ENCODE assay signal across 27 cellular contexts in the genomic region with DNA sequence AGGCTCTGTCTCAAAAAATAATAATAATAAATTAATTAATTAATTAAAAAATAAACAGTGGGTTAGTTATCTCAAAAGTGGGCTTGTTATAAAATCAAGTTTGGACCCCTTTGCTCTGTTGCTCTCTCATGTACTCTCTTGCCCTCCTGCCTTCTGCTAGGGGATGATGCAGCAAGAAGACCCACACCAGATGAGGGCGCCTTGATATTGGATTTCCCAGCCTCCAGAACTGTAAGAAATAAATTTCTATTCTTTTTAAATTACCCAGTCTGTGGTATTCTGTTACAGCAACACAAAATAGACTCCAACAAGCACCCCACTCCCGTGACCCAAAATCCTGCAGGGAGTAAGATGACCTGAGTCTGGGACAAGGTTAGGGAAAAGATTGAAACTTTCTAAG.
"Had no signal": no experiment of that assay in that cellular context is flagged by ENCODE, and none has a peak within 500 bp of the region (broad histone marks: within the 10 kb centered on the region; RNA-seq: fewer than 3 reads in every experiment).

No MANE protein-coding gene starts in this region.

- H3K36me3 Mint-ChIP-seq: neural progenitor cell had no signal

- DNase-seq: activated CD4-positive, alpha-beta T cell treated with anti-CD3 and anti-CD28 coated beads, Interleukin-2, amount 50 U/mL, for 1 hour; activated CD8-positive, alpha-beta T cell treated with anti-CD3 and anti-CD28 coated beads, Interleukin-2, amount 10 ng/mL, durations not matched to agents 7 days and 5 days; activated naive CD4-positive, alpha-beta T cell; activated T-cell treated with anti-CD3 and anti-CD28 coated beads, Interleukin-2, amount 50 U/mL, for 1 hour; adrenal gland; central memory CD4-positive, alpha-beta T cell; dermis blood vessel endothelial cell; effector memory CD4-positive, alpha-beta T cell; esophagus squamous epithelium; gastrocnemius medialis; hippocampal formation; kidney glomerular epithelial cell; left lung; naive thymus-derived CD4-positive, alpha-beta T cell; ovary; stimulated activated CD4-positive, alpha-beta T cell treated with anti-CD3 and anti-CD28 coated beads, Interleukin-12 subunit alpha, Interleukin-12 subunit beta, amount 100 ng/mL, for 4 hours; stimulated activated CD4-positive, alpha-beta T cell treated with anti-CD3 and anti-CD28 coated beads, Interleukin-4, amount 100 ng/mL, for 4 hours; stimulated activated naive CD8-positive, alpha-beta T cell treated with anti-CD3 and anti-CD28 coated beads, Interleukin-15, Interleukin-2, amounts not matched to agents 100 U/mL and 50 U/mL, for 24 hours; T-helper 17 cell; thyroid gland; upper lobe of right lung had no signal

- H3K27me3 Mint-ChIP-seq: activated naive CD8-positive, alpha-beta T cell; naive thymus-derived CD4-positive, alpha-beta T cell; T-helper 17 cell had no signal

- H3K4me3 Mint-ChIP-seq: activated CD8-positive, alpha-beta T cell treated with anti-CD3 and anti-CD28 coated beads, Interleukin-2, amount 10 ng/mL, durations not matched to agents 7 days and 5 days; T-helper 17 cell had no signal

- H3K9me3 Mint-ChIP-seq: neural progenitor cell had no signal

- ATAC-seq: activated CD4-positive, CD25-positive, alpha-beta regulatory T cell treated with anti-CD3 and anti-CD28 coated beads, Interleukin-2, amount 50 U/mL, for 24 hours; activated CD8-positive, alpha-beta T cell treated with anti-CD3 and anti-CD28 coated beads, Interleukin-2, amount 10 ng/mL, durations not matched to agents 7 days and 5 days; gastrocnemius medialis; left lung; naive thymus-derived CD4-positive, alpha-beta T cell; stimulated activated naive CD8-positive, alpha-beta T cell treated with anti-CD3 and anti-CD28 coated beads, Interleukin-15, Interleukin-2, amounts not matched to agents 100 U/mL and 50 U/mL, for 24 hours; T-helper 17 cell; upper lobe of right lung had no signal

- H3K27me3 ChIP-seq: adrenal gland, ascending aorta, esophagus squamous epithelium, gastrocnemius medialis, left lung, neural progenitor cell, ovary, thyroid gland, upper lobe of right lung had no signal

- H3K4me3 ChIP-seq: adrenal gland, ascending aorta, esophagus squamous epithelium, gastrocnemius medialis, left lung, lung, neural progenitor cell, ovary, prostate gland, thyroid gland, upper lobe of right lung had no signal

- H3K4me1 ChIP-seq: prostate gland had no signal

- H3K9me3 ChIP-seq: adrenal gland, ascending aorta, esophagus squamous epithelium, gastrocnemius medialis, left lung, ovary, prostate gland, thyroid gland, upper lobe of right lung had no signal

- H3K36me3 ChIP-seq: adrenal gland, ascending aorta, esophagus squamous epithelium, gastrocnemius medialis, left lung, neural progenitor cell, ovary, prostate gland, thyroid gland, upper lobe of right lung had no signal

- H3K27ac ChIP-seq: adrenal gland, ascending aorta, esophagus squamous epithelium, gastrocnemius medialis, left lung, neural progenitor cell, ovary, prostate gland, thyroid gland, upper lobe of right lung had no signal

- H2AFZ ChIP-seq: neural progenitor cell had no signal

- H3K4me2 ChIP-seq: neural progenitor cell had no signal

- H3K27ac Mint-ChIP-seq: activated CD8-positive, alpha-beta T cell treated with anti-CD3 and anti-CD28 coated beads, Interleukin-2, amount 10 ng/mL, durations not matched to agents 7 days and 5 days; activated naive CD8-positive, alpha-beta T cell; neural progenitor cell; T-helper 17 cell had no signal
